Comparison of ENCODE assay signal across 8 cellular contexts in genomic region chr17:8222630-8223355, GRCh38. TPM values are rescaled to one million over a fixed set of nuclear protein-coding genes. Genes with fewer than 3 reads are reported as not detected.
A peak's percentile ranks its signal among the peaks of the same experiment; 100 is the strongest.
DNase-seq lines count a peak whose midpoint lies in the region; ATAC-seq, FAIRE-seq and TF ChIP-seq lines count a peak whose summit lies in the region.

No MANE protein-coding gene starts in this region.

- no peak for FAIRE-seq in bronchial epithelial cell (lab: Jason Lieb, UNC)

- H3K4me3 ChIP-seq in WI38 (ENCODE audit: low read depth, low read length) = peak overlapping the region; percentile 69
- H3K4me3 ChIP-seq in bronchial epithelial cell (ENCODE audit: low read depth, low read length) = peak overlapping the region; percentile 64

- H3K27ac ChIP-seq in 22Rv1 = peak overlapping the region; percentile 98

- no peaks in the 10 kb centered on the region for H3K27me3 ChIP-seq in bronchial epithelial cell (ENCODE audit: control insufficient read depth, insufficient read depth, low read length)

- H3K36me3 ChIP-seq in bronchial epithelial cell (ENCODE audit: control insufficient read depth, insufficient read depth, low read length) = no peaks in the 10 kb centered on the region

- ATAC-seq in GM18519 (IDR thresholded peaks at IDR 0.05; ENCODE audit: low FRiP score, unreplicated experiment) (peak; percentile 18), HG03060 (IDR thresholded peaks at IDR 0.05; ENCODE audit: low read depth, unreplicated experiment) (peak; percentile 18)

- DNase-seq in NCI-H2171 (lab: John Stamatoyannopoulos, UW) = peak; percentile 91
- DNase-seq in bronchial epithelial cell (ENCODE audit: low read depth) = peak; percentile 89
- DNase-seq in inferior parietal cortex (ENCODE audit: extremely low spot score) = peak; percentile 89
- DNase-seq in smooth muscle cell of the brain vasculature (ENCODE audit: low read depth, low spot score) = peak; percentile 80

- no peak for TF ChIP-seq CTCF in 22Rv1 (IDR thresholded peaks at IDR 0.05)
- TF ChIP-seq CTCF in WI38 (IDR thresholded peaks at IDR 0.05; ENCODE audit: low read depth, low read length) = no peak
- TF ChIP-seq CTCF in bronchial epithelial cell (IDR thresholded peaks at IDR 0.05; ENCODE audit: insufficient read depth, low read length, severe bottlenecking) = no peak

RNA-seq across cellular contexts. Expression of gene AURKB, which starts 12.4 kb away (rescaled TPM):
- total RNA-seq in bronchial epithelial cell = 0.64 and 1.6 TPM in 2 replicates

RNA-seq across cellular contexts. Expression of gene CTC1, which starts 25.1 kb away (rescaled TPM):
- 2.9 and 5.6 TPM in 2 replicates for total RNA-seq in bronchial epithelial cell

RNA-seq across cellular contexts. Expression of gene PFAS, which starts 26.3 kb away (rescaled TPM):
- total RNA-seq in bronchial epithelial cell = 5.8 and 9.5 TPM in 2 replicates

RNA-seq across cellular contexts. Expression of gene BORCS6, which starts 32.8 kb away (rescaled TPM):
- total RNA-seq in bronchial epithelial cell = 6.5 and 6.8 TPM in 2 replicates

RNA-seq across cellular contexts. Expression of gene TMEM107, which starts 46.6 kb away (rescaled TPM):
- 20.2 and 24.2 TPM in 2 replicates for total RNA-seq in bronchial epithelial cell

Comparison
In these comparisons a context has a peak if more than half of its experiments do, and no peak if none do; other contexts are left out.
1. Peak in every context shown above with its lines: DNase-seq, ATAC-seq, H3K4me3 ChIP-seq and H3K27ac ChIP-seq.